ENCODE assay signal across 15 cellular contexts in the genomic region with DNA sequence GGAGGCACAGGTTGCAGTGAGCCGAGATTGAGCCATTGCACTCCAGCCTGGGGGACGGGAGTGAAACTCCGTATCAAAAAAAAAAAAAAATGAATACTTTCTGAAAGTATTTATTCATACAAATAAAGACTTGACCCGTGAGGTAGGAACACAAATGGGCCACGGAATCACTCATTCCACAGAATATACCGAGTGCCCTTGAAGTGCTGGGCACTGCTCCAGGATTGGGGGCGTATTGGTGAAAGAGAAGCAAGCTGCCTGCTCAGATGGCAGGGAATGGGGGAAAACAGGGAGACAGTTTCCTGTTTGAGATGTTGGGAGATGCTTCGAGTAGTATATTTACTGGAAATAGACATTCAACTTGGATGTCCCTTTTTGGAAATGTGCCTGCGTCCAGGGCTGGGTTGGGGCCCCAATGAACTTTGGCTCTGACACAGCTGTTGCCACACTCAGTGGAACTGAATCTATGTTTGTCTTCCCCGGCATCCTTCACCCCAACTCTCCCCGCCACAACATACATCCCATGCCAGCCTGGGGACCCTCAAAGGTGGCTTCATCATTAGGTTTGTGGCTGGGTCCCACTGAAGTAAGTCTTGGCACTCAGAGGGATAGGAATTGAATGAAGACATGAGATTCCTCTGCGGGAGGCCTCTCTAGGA. TPM values are rescaled to one million over a fixed set of nuclear protein-coding genes. Genes with fewer than 3 reads are reported as not detected.
"Had no signal": no experiment of that assay in that cellular context is flagged by ENCODE, and none has a peak within 500 bp of the region (broad histone marks: within the 10 kb centered on the region; RNA-seq: fewer than 3 reads in every experiment).

No MANE protein-coding gene starts in this region.

RNA-seq across cellular contexts. Expression of gene ORM1, which starts 0.6 kb away (rescaled TPM):
- total RNA-seq: activated CD4-positive, alpha-beta T cell treated with anti-CD3 and anti-CD28 coated beads, Interleukin-2, amount 10 ng/mL, durations not matched to agents 7 days and 5 days; activated CD8-positive, alpha-beta T cell treated with anti-CD3 and anti-CD28 coated beads for 36 hours; endothelial cell of umbilical vein; fibroblast of lung; kidney epithelial cell; lung microvascular endothelial cell; myocyte; natural killer cell treated with Interleukin-12 subunit alpha and Interleukin-12 subunit beta and Interleukin-15 and Interleukin-18, amount 100 ng/mL, for 72 hours; osteocyte; prostate gland; sigmoid colon; tibial nerve had no signal
- polyA plus RNA-seq: endothelial cell of umbilical vein, fibroblast of lung had no signal

RNA-seq across cellular contexts. Expression of gene ORM2, which starts 7.4 kb away (rescaled TPM):
- total RNA-seq: activated CD4-positive, alpha-beta T cell treated with anti-CD3 and anti-CD28 coated beads, Interleukin-2, amount 10 ng/mL, durations not matched to agents 7 days and 5 days; activated CD8-positive, alpha-beta T cell treated with anti-CD3 and anti-CD28 coated beads for 36 hours; aorta; endothelial cell of umbilical vein; fibroblast of lung; kidney epithelial cell; lung microvascular endothelial cell; mesenteric fat pad; myocyte; natural killer cell treated with Interleukin-12 subunit alpha and Interleukin-12 subunit beta and Interleukin-15 and Interleukin-18, amount 100 ng/mL, for 72 hours; osteocyte; sigmoid colon; tibial nerve; urinary bladder had no signal
- polyA plus RNA-seq: aorta, endothelial cell of umbilical vein, fibroblast of lung had no signal
